In genomic region chr10:75111367-75111905, GRCh38 we compare ENCODE assay signal across 1 cellular context.
TF ChIP-seq lines count a peak whose summit lies in the region.

TSS of gene SAMD8 (plus strand) at chr10:75111656. CDS start at chr10:75150529, 38,873 bp downstream.

TF ChIP-seq in HEK293, 187 proteins besides CTCF, POLR2A, EP300 and RAD21 (continued from another document):
- TF ChIP-seq, protein P1, sequence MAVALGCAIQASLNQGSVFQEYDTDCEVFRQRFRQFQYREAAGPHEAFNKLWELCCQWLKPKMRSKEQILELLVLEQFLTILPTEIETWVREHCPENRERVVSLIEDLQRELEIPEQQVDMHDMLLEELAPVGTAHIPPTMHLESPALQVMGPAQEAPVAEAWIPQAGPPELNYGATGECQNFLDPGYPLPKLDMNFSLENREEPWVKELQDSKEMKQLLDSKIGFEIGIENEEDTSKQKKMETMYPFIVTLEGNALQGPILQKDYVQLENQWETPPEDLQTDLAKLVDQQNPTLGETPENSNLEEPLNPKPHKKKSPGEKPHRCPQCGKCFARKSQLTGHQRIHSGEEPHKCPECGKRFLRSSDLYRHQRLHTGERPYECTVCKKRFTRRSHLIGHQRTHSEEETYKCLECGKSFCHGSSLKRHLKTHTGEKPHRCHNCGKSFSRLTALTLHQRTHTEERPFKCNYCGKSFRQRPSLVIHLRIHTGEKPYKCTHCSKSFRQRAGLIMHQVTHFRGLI (tag by site-specific recombination; IDR thresholded peaks at IDR 0.05): no peak
- TF ChIP-seq IKZF3 (tag by site-specific recombination; IDR thresholded peaks at IDR 0.05) (no peak), ZNF202 (tag by site-specific recombination; IDR thresholded peaks at IDR 0.05; ENCODE audit: borderline replicate concordance) (no peak), KLF1 (tag by site-specific recombination; IDR thresholded peaks at IDR 0.05) (peak; percentile 14; the same call in 1 of the 2 replicates), ZNF701 (tag by site-specific recombination; IDR thresholded peaks at IDR 0.05) (no peak), GFI1B (tag by site-specific recombination; IDR thresholded peaks at IDR 0.05) (0 out of 2 replicates have a peak, but pooled peaks have one; percentile 24), ZNF510 (tag by site-specific recombination; IDR thresholded peaks at IDR 0.05; ENCODE audit: insufficient replicate concordance) (no peak), TCF7L2 (IDR thresholded peaks at IDR 0.05; ENCODE audit: borderline replicate concordance, low read depth, low read length) (no peak), PRDM6 (tag by site-specific recombination; IDR thresholded peaks at IDR 0.05) (no peak), ZNF292 (tag by site-specific recombination; IDR thresholded peaks at IDR 0.05; ENCODE audit: borderline replicate concordance, low read depth) (no peak), ZBTB26 (tag by site-specific recombination; optimal IDR thresholded peaks at IDR 0.05) (peak; percentile 51), ZNF169 (tag by site-specific recombination; IDR thresholded peaks at IDR 0.05) (no peak), ZNF843 (tag by site-specific recombination; IDR thresholded peaks at IDR 0.05) (peak; percentile 62; the same call in 1 of the 2 replicates), ZNF621 (tag by site-specific recombination; IDR thresholded peaks at IDR 0.05) (no peak), ZNF777 (tag by site-specific recombination; IDR thresholded peaks at IDR 0.05; ENCODE audit: borderline replicate concordance) (peak; percentile 98)
- TF ChIP-seq, protein P2, sequence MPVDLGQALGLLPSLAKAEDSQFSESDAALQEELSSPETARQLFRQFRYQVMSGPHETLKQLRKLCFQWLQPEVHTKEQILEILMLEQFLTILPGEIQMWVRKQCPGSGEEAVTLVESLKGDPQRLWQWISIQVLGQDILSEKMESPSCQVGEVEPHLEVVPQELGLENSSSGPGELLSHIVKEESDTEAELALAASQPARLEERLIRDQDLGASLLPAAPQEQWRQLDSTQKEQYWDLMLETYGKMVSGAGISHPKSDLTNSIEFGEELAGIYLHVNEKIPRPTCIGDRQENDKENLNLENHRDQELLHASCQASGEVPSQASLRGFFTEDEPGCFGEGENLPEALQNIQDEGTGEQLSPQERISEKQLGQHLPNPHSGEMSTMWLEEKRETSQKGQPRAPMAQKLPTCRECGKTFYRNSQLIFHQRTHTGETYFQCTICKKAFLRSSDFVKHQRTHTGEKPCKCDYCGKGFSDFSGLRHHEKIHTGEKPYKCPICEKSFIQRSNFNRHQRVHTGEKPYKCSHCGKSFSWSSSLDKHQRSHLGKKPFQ (tag by site-specific recombination; IDR thresholded peaks at IDR 0.05): 0 out of 2 replicates have a peak, but pooled peaks have one; percentile 47
TF ChIP-seq in HEK293: peak in this region for 51.
